Comparison of ENCODE assay signal across 1 cellular context in genomic region chr2:85924522-85924921, GRCh38.
TF ChIP-seq lines count a peak whose summit lies in the region.

No MANE protein-coding gene starts in this region.

TF ChIP-seq in K562, 482 proteins besides CTCF, POLR2A, EP300 and RAD21 (continued from another document):
- no peak for TF ChIP-seq TSHZ1 (CRISPR knock-in tag; IDR thresholded peaks at IDR 0.05)
- no peak for TF ChIP-seq CGGBP1 (CRISPR knock-in tag; IDR thresholded peaks at IDR 0.05)
